ENCODE assay signal across 20 cellular contexts in the genomic region with DNA sequence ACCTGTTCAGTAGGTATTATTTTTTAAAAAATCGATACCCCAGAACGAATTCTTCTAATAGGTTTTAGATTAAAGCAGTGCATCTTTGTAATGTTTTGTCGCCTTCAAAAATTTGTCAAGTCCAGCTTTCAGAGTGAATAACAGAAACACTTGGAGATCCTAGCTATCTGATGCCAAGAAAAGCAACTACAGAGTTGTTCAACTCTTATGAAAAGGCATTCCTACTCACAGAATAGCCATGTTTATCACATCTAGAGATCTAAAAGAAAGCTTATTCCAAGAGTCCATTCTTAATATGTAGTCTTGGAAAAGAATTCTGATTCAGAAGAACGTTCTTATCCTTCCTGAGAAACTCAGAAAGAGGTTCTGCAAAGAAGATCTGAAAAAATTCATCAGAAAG.
DNase-seq lines count a peak whose midpoint lies in the region; ATAC-seq and TF ChIP-seq lines count a peak whose summit lies in the region.
"Had no signal": no experiment of that assay in that cellular context is flagged by ENCODE, and none has a peak within 500 bp of the region (broad histone marks: within the 10 kb centered on the region; RNA-seq: fewer than 3 reads in every experiment).

No MANE protein-coding gene starts in this region.

- TF ChIP-seq CTCF in right atrium auricular region (IDR thresholded peaks at IDR 0.05) (no peak), fibroblast of the aortic adventitia (IDR thresholded peaks at IDR 0.05; ENCODE audit: insufficient read depth, low read length) (no peak), thoracic aorta (IDR thresholded peaks at IDR 0.05) (no peak)

- ATAC-seq in Right ventricle myocardium superior (ENCODE audit: poor library complexity) (peak; percentile 30), thoracic aorta (ENCODE audit: insufficient number of reproducible peaks, low FRiP score, low read depth) (no peak), HG03025 (IDR thresholded peaks at IDR 0.05; ENCODE audit: low FRiP score, unreplicated experiment) (no peak)
- ATAC-seq in stimulated activated naive B cell treated with anti-CD40 and anti-IgM and Interleukin-4, amounts not matched to agents 10 μg/mL and 1 μg/mL and 100 μg/mL, for 72 hours (replicated peaks) = no peak

- H3K36me3 ChIP-seq in right atrium auricular region = no peaks in the 10 kb centered on the region
- H3K36me3 ChIP-seq in thoracic aorta = no peaks in the 10 kb centered on the region
- H3K36me3 ChIP-seq: BLaER1, SJCRH30 had no signal

- DNase-seq in Right ventricle myocardium superior (no peak), right atrium auricular region (ENCODE audit: low spot score) (no peak), astrocyte of the hippocampus (ENCODE audit: low read depth, low spot score) (peak; percentile 28), fibroblast of the aortic adventitia (ENCODE audit: low read depth) (peak; percentile 74), thoracic aorta (ENCODE audit: low spot score) (no peak), UCSD-AML1 (lab: John Stamatoyannopoulos, UW; ENCODE audit: unreplicated experiment) (no peak)
- no peak for DNase-seq in stimulated activated naive B cell treated with anti-CD40 and anti-IgM and Interleukin-4, amounts not matched to agents 10 μg/mL and 1 μg/mL and 100 μg/mL, for 72 hours
- DNase-seq: Caco-2; CD4-positive, alpha-beta T cell; DMS79 treated with DMSO at 0.1 percent for 48 hours; NCI-H1105 treated with DMSO at 0.1 percent for 48 hours; NCI-H2029 treated with DMSO at 0.1 percent for 48 hours; NCI-H510A treated with DMSO at 0.1 percent for 48 hours; NCI-H748 treated with DMSO at 0.1 percent for 48 hours had no signal

- no peaks in the 10 kb centered on the region for H3K9me3 Mint-ChIP-seq in stimulated activated naive B cell treated with anti-CD40 and anti-IgM and Interleukin-4, amounts not matched to agents 10 μg/mL and 1 μg/mL and 100 μg/mL, for 72 hours
- H3K9me3 Mint-ChIP-seq: CD4-positive, alpha-beta T cell; IgD-negative memory B cell had no signal

- no peak overlapping the region for H3K27ac Mint-ChIP-seq in stimulated activated naive B cell treated with anti-CD40 and anti-IgM and Interleukin-4, amounts not matched to agents 10 μg/mL and 1 μg/mL and 100 μg/mL, for 72 hours
- H3K27ac Mint-ChIP-seq: CD4-positive, alpha-beta T cell; IgD-negative memory B cell had no signal

- intact Hi-C loops in Right ventricle myocardium superior (cut with DNase I) = no loop called here

- H3K27me3 ChIP-seq in right atrium auricular region = no peaks in the 10 kb centered on the region
- no peaks in the 10 kb centered on the region for H3K27me3 ChIP-seq in thoracic aorta (replicated peaks; ENCODE audit: insufficient read depth)
- H3K27me3 ChIP-seq: BLaER1, SJCRH30 had no signal

- H3K4me1 ChIP-seq in right atrium auricular region (peaks cover 0 to 21% of the 10 kb centered on the region in 2 donors), thoracic aorta (ENCODE audit: control insufficient read depth in 1 of 2, low read depth in 2 of 2) (peaks cover 28 to 36% of the 10 kb centered on the region in 2 donors)
- H3K4me1 ChIP-seq: BLaER1, SJCRH30 had no signal

- H3K4me3 ChIP-seq in right atrium auricular region (no peak overlapping the region), fibroblast of the aortic adventitia (ENCODE audit: low read depth, low read length) (no peak overlapping the region), thoracic aorta (peak overlapping the region; percentile 20)
- H3K4me3 ChIP-seq: BLaER1, SJCRH30 had no signal

- H3K27me3 Mint-ChIP-seq in stimulated activated naive B cell treated with anti-CD40 and anti-IgM and Interleukin-4, amounts not matched to agents 10 μg/mL and 1 μg/mL and 100 μg/mL, for 72 hours = peaks cover 9 to 10% of the 10 kb centered on the region in 2 donors
- H3K27me3 Mint-ChIP-seq: CD4-positive, alpha-beta T cell had no signal

- no peaks in the 10 kb centered on the region for H3K4me1 Mint-ChIP-seq in stimulated activated naive B cell treated with anti-CD40 and anti-IgM and Interleukin-4, amounts not matched to agents 10 μg/mL and 1 μg/mL and 100 μg/mL, for 72 hours

- H3K9me3 ChIP-seq in right atrium auricular region (no peaks in the 10 kb centered on the region), thoracic aorta (no peaks in the 10 kb centered on the region)
- H3K9me3 ChIP-seq: BLaER1, Caco-2, SJCRH30 had no signal

- no peaks in the 10 kb centered on the region for H3K36me3 Mint-ChIP-seq in stimulated activated naive B cell treated with anti-CD40 and anti-IgM and Interleukin-4, amounts not matched to agents 10 μg/mL and 1 μg/mL and 100 μg/mL, for 72 hours
- H3K36me3 Mint-ChIP-seq: IgD-negative memory B cell had no signal

- H3K27ac ChIP-seq in right atrium auricular region = no peak overlapping the region
- peak overlapping the region in 1 of 2 donors; percentile 41 for H3K27ac ChIP-seq in thoracic aorta
- H3K27ac ChIP-seq: 22Rv1, BLaER1, RWPE1, SJCRH30 had no signal

- no peak overlapping the region for H3K4me3 Mint-ChIP-seq in stimulated activated naive B cell treated with anti-CD40 and anti-IgM and Interleukin-4, amounts not matched to agents 10 μg/mL and 1 μg/mL and 100 μg/mL, for 72 hours
- H3K4me3 Mint-ChIP-seq: CD4-positive, alpha-beta T cell; IgD-negative memory B cell had no signal

Comparison
In these comparisons a context has a peak if more than half of its experiments do, and no peak if none do; other contexts are left out.
1. DNase-seq: peak in astrocyte of the hippocampus (single experiment) and fibroblast of the aortic adventitia (single experiment); none in Right ventricle myocardium superior (single experiment), right atrium auricular region (single experiment), thoracic aorta (single experiment), UCSD-AML1 (single experiment) and stimulated activated naive B cell treated with anti-CD40 and anti-IgM and Interleukin-4, amounts not matched to agents 10 μg/mL and 1 μg/mL and 100 μg/mL, for 72 hours (single experiment).